1 cellular context compared by ENCODE assay signal in the genomic region with DNA sequence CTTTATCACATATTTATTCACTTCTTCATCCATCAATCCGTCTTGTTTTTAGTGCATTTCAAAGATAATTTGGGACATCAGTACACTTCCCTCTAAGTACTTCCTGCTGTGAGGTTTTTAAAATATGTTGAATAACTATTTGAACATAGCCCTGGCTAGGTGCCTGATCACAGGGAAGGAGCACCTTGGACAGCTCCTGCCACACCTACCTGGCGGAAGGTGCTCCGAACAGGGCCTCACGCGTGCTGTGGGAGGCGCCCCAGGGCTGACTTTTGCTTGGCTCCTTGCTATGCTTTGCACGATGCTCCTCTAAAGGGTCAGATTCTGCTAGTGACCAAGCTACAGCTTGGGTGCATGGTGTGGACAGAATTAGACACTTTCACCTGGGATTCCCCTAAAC.
A peak's percentile ranks its signal among the peaks of the same experiment; 100 is the strongest.
TF ChIP-seq lines count a peak whose summit lies in the region.

No MANE protein-coding gene starts in this region.

TF ChIP-seq in H1, 55 proteins besides CTCF, POLR2A, EP300 and RAD21:
- TF ChIP-seq SIN3A (conservative IDR thresholded peaks at IDR 0.05 in 1 of 2, IDR thresholded peaks at IDR 0.05 in 1 of 2; ENCODE audit: low read depth in 1 of 2, low read length in 2 of 2) = peak; percentile 94 to 96
- TF ChIP-seq, protein P1, sequence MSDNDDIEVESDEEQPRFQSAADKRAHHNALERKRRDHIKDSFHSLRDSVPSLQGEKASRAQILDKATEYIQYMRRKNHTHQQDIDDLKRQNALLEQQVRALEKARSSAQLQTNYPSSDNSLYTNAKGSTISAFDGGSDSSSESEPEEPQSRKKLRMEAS (IDR thresholded peaks at IDR 0.05) = peak; percentile 74
- no peak for TF ChIP-seq POLR2AphosphoS5 (IDR thresholded peaks at IDR 0.05; ENCODE audit: low read depth, low read length)
- 0 out of 4 replicates have a peak, but pooled peaks have one; percentile 42 to 52 for TF ChIP-seq HDAC2 (IDR thresholded peaks at IDR 0.05; ENCODE audit: borderline replicate concordance in 1 of 2, low read depth in 2 of 2, low read length in 2 of 2)
- TF ChIP-seq KDM4A (IDR thresholded peaks at IDR 0.05; ENCODE audit: low read depth, low read length, severe bottlenecking) = no peak
- peak; percentile 53 for TF ChIP-seq SAP30 (IDR thresholded peaks at IDR 0.05; ENCODE audit: insufficient read depth, insufficient replicate concordance, low read length)
